ENCODE assay signal across 14 cellular contexts in the genomic region with DNA sequence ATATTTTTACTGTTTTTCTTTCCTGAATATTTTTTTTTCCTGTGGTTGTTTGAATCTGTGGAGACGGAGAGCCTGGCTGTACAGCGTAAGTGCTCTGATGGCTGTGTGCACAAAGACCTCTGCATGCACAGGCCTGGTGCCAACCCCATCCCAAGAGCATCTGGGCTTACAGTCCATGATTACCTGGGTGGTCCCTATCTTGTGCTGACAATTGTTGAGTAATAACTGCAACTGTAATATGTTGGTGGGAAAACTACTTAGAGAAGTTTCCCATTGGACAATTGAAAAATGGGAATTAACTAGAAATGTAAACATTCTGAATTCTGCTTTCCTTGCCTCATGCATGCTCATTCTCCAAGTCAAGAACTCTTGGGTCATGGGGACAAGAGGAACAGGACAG.
DNase-seq lines count a peak whose midpoint lies in the region; ATAC-seq and TF ChIP-seq lines count a peak whose summit lies in the region.
"Had no signal": no experiment of that assay in that cellular context is flagged by ENCODE, and none has a peak within 500 bp of the region (broad histone marks: within the 10 kb centered on the region; RNA-seq: fewer than 3 reads in every experiment).

No MANE protein-coding gene starts in this region.

- H3K9ac ChIP-seq in skeletal muscle tissue (ENCODE audit: low read depth in 1 of 3, low read length in 3 of 3) = no peak overlapping the region
- H3K9ac ChIP-seq: GM23248 had no signal

- H3K9me3 ChIP-seq in cardiac muscle cell (ENCODE audit: low read depth) = no peaks in the 10 kb centered on the region
- H3K9me3 ChIP-seq in skeletal muscle tissue (ENCODE audit: control insufficient read depth in 3 of 3, low read length in 3 of 3) = no peaks in the 10 kb centered on the region
- H3K9me3 ChIP-seq: Caco-2, HAP-1 had no signal

- H3K27ac ChIP-seq in cardiac muscle cell = peak overlapping the region; percentile 5
- H3K27ac ChIP-seq in skeletal muscle tissue (ENCODE audit: low read depth, low read length) = peak overlapping the region; percentile 64
- H3K27ac ChIP-seq: C4-2B, GM23248 had no signal

- H3K27me3 ChIP-seq in cardiac muscle cell (no peaks in the 10 kb centered on the region), skeletal muscle tissue (ENCODE audit: control insufficient read depth in 3 of 3, insufficient read depth in 3 of 3, low read length in 3 of 3) (no peaks in the 10 kb centered on the region)

- H3K36me3 ChIP-seq in cardiac muscle cell = no peaks in the 10 kb centered on the region
- no peaks in the 10 kb centered on the region for H3K36me3 ChIP-seq in skeletal muscle tissue (ENCODE audit: control insufficient read depth in 3 of 3, insufficient read depth in 3 of 3, low read length in 3 of 3)
- H3K36me3 ChIP-seq: HAP-1 had no signal

- ATAC-seq in left ventricle myocardium superior (no peak), HG03108 (IDR thresholded peaks at IDR 0.05; ENCODE audit: unreplicated experiment) (no peak)

- H3K4me3 Mint-ChIP-seq in mesothelial cell of epicardium = no peak overlapping the region
- H3K4me3 Mint-ChIP-seq: CD4-positive, alpha-beta T cell had no signal

- TF ChIP-seq CTCF in cardiac muscle cell (IDR thresholded peaks at IDR 0.05; ENCODE audit: low read depth, low read length) (no peak), mesothelial cell of epicardium (IDR thresholded peaks at IDR 0.05; ENCODE audit: unreplicated experiment) (no peak), foreskin fibroblast (IDR thresholded peaks at IDR 0.05; ENCODE audit: low read depth, low read length) (no peak)

- DNase-seq in cardiac muscle cell (ENCODE audit: low read depth in 1 of 2, low spot score in 1 of 2) (no peak), left ventricle myocardium superior (no peak), mesothelial cell of epicardium (ENCODE audit: low spot score in 2 of 2, unreplicated experiment in 2 of 2) (no peak), foreskin fibroblast (no peak)
- DNase-seq: ACHN; Caco-2; CD4-positive, alpha-beta T cell; GDM1; GM23248; IMR-90 had no signal

- no peaks in the 10 kb centered on the region for H3K27me3 Mint-ChIP-seq in mesothelial cell of epicardium (ENCODE audit: low read depth)
- H3K27me3 Mint-ChIP-seq: CD4-positive, alpha-beta T cell had no signal

- H3K27ac Mint-ChIP-seq in mesothelial cell of epicardium = peak overlapping the region; percentile 59
- H3K27ac Mint-ChIP-seq: CD4-positive, alpha-beta T cell had no signal

- intact Hi-C loops in left ventricle myocardium superior (cut with micrococcal nuclease) = no loop called here

- H3K36me3 Mint-ChIP-seq in mesothelial cell of epicardium = no peaks in the 10 kb centered on the region

- H3K4me1 Mint-ChIP-seq in mesothelial cell of epicardium = peaks cover 39% of the 10 kb centered on the region

- no peak overlapping the region for H3K4me3 ChIP-seq in cardiac muscle cell
- no peak overlapping the region for H3K4me3 ChIP-seq in skeletal muscle tissue (ENCODE audit: low read length in 3 of 3)
- no peak overlapping the region for H3K4me3 ChIP-seq in foreskin fibroblast (ENCODE audit: low read depth in 1 of 2, low read length in 2 of 2)
- H3K4me3 ChIP-seq: GM23248, HAP-1 had no signal

- no peaks in the 10 kb centered on the region for H3K9me3 Mint-ChIP-seq in mesothelial cell of epicardium
- H3K9me3 Mint-ChIP-seq: CD4-positive, alpha-beta T cell had no signal

- peaks cover 28% of the 10 kb centered on the region for H3K4me1 ChIP-seq in cardiac muscle cell (ENCODE audit: low read depth)
- H3K4me1 ChIP-seq in skeletal muscle tissue (ENCODE audit: control insufficient read depth in 3 of 3, insufficient read depth in 3 of 3, low read length in 3 of 3) = peaks cover 12 to 24% (median 16%) of the 10 kb centered on the region in 3 donors
- H3K4me1 ChIP-seq: Caco-2, HAP-1 had no signal
